13 cellular contexts compared by ENCODE assay signal in the genomic region with DNA sequence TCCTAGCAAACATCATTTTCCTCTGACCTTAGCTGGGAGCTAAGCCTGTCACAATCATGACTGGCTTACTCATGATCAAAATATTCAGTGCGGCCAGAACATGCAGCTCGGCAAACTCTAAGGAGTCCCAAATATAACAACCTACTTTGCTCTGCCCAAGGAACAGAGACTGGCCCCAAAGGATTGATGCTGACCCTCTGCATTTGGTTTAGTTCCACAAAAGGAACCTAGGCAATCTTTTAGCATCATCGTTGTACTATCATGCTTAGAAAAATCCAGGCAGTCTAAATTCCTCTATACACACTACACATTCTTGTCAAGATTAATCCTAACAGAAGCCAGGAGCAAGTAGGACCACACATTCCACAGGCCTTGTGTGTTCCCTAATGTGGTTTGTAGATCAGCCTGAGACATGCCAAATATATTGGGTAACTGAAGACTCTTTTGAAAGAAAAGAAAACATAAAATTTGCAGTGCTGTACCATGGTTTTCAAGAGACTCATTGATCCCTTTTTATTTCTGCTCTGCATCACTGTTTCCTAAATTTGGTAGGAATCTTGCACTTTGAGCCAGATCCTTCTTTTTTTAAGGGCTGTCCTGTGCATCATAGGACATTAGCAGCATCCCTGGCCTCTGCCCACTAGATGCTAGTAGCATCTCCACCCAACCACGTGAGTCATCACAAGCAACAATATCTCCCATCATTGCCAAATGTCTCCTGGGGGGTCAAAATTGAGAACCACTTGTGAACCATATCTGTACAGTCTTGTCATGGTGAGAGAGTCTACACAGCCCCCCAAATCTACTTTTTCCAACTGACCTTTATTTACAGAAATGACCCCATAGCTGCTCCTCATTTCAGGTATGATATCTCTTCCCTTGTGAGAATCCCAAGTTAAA. TPM values are rescaled to one million over a fixed set of nuclear protein-coding genes. Genes with fewer than 3 reads are reported as not detected.
DNase-seq lines count a peak whose midpoint lies in the region; TF ChIP-seq lines count a peak whose summit lies in the region.
"Had no signal": no experiment of that assay in that cellular context is flagged by ENCODE, and none has a peak within 500 bp of the region (broad histone marks: within the 10 kb centered on the region; RNA-seq: fewer than 3 reads in every experiment).

No MANE protein-coding gene starts in this region.

- no peak for TF ChIP-seq EP300 in esophagus muscularis mucosa (IDR thresholded peaks at IDR 0.05)

- no peaks in the 10 kb centered on the region for H3K36me3 Mint-ChIP-seq in activated T-cell treated with anti-CD3 and anti-CD28 coated beads, Interleukin-2, amount 50 U/mL, for 24 hours (ENCODE audit: low read depth)
- H3K36me3 Mint-ChIP-seq: naive B cell had no signal

- H3K9me3 ChIP-seq in PC-9 (ENCODE audit: insufficient read depth, low read depth): no peaks in the 10 kb centered on the region
- H3K9me3 ChIP-seq in esophagus muscularis mucosa: no peaks in the 10 kb centered on the region
- H3K9me3 ChIP-seq in effector memory CD4-positive, alpha-beta T cell (ENCODE audit: control insufficient read depth, low read length): no peaks in the 10 kb centered on the region

- DNase-seq in AG09309 (ENCODE audit: low read depth): peak; percentile 84
- peak; percentile 20 to 77 for DNase-seq in PC-9
- peak; percentile 79 for DNase-seq in esophagus muscularis mucosa (ENCODE audit: extremely low spot score)
- DNase-seq in non-pigmented ciliary epithelial cell (ENCODE audit: low read depth): peak; percentile 96
- DNase-seq in activated T-cell treated with anti-CD3 and anti-CD28 coated beads, Interleukin-2, amount 50 U/mL, for 24 hours: no peak
- DNase-seq in effector memory CD4-positive, alpha-beta T cell: no peak
- DNase-seq in stimulated activated CD8-positive, alpha-beta memory T cell treated with anti-CD3 and anti-CD28 coated beads, Interleukin-4, amount 100 ng/mL, for 48 hours: no peak
- no peak for DNase-seq in NOMO-1 (lab: John Stamatoyannopoulos, UW; ENCODE audit: unreplicated experiment in 2 of 2)
- DNase-seq: CD8-positive, alpha-beta memory T cell; naive B cell; NCI-H69 had no signal

- peaks cover under 1% of the 10 kb centered on the region for H3K9me3 Mint-ChIP-seq in activated T-cell treated with anti-CD3 and anti-CD28 coated beads, Interleukin-2, amount 50 U/mL, for 24 hours
- H3K9me3 Mint-ChIP-seq: CD8-positive, alpha-beta memory T cell had no signal

- H3K4me3 Mint-ChIP-seq in activated T-cell treated with anti-CD3 and anti-CD28 coated beads, Interleukin-2, amount 50 U/mL, for 24 hours: no peak overlapping the region
- H3K4me3 Mint-ChIP-seq: CD8-positive, alpha-beta memory T cell; naive B cell had no signal

- H3K36me3 ChIP-seq in PC-9 (ENCODE audit: low read depth) (no peaks in the 10 kb centered on the region), esophagus muscularis mucosa (no peaks in the 10 kb centered on the region)
- no peaks in the 10 kb centered on the region for H3K36me3 ChIP-seq in effector memory CD4-positive, alpha-beta T cell (ENCODE audit: control insufficient read depth, insufficient read depth, low read length)

- H3K4me3 ChIP-seq in AG09309 (ENCODE audit: control insufficient read depth, low read depth, low read length) (no peak overlapping the region), PC-9 (no peak overlapping the region), esophagus muscularis mucosa (no peak overlapping the region)
- H3K4me3 ChIP-seq in effector memory CD4-positive, alpha-beta T cell (ENCODE audit: insufficient read depth, low read depth, low read length, poor library complexity, severe bottlenecking): no peak overlapping the region

- H3K4me1 Mint-ChIP-seq in activated T-cell treated with anti-CD3 and anti-CD28 coated beads, Interleukin-2, amount 50 U/mL, for 24 hours (ENCODE audit: low read depth): no peaks in the 10 kb centered on the region
- H3K4me1 Mint-ChIP-seq: CD8-positive, alpha-beta memory T cell had no signal

- CTCF ChIA-PET in PC-9 (lab: Charles Lee): no interaction called here

- 37% methylated on average over 4 of the region's 4 CpGs for WGBS in esophagus muscularis mucosa

- POLR2A ChIA-PET in PC-9 (lab: Charles Lee; ENCODE audit: unreplicated experiment): no interaction called here

- no peak overlapping the region for H2AFZ ChIP-seq in PC-9

- intact Hi-C loops in PC-9 (cut with micrococcal nuclease; ENCODE audit: unreplicated experiment) (loop anchor here (2.0 to 10.0 kb wide), 2 partner anchors 207 to 447 kb away; a partner anchor contains a TSS), esophagus muscularis mucosa (cut with DNase I) (loop anchor here (5.0 to 10.0 kb wide), 3 partner anchors 55 to 447 kb away; a partner anchor contains a TSS)

- H3K4me2 ChIP-seq in PC-9: peak overlapping the region; percentile 23

- BruUV-seq in PC-9 (replicated peaks; lab: Mats Ljungman, UMichigan): no TSS peak

- no peaks in the 10 kb centered on the region for H4K20me1 ChIP-seq in PC-9 (ENCODE audit: insufficient read depth)

- no peaks in the 10 kb centered on the region for H3K27me3 Mint-ChIP-seq in activated T-cell treated with anti-CD3 and anti-CD28 coated beads, Interleukin-2, amount 50 U/mL, for 24 hours
- H3K27me3 Mint-ChIP-seq: naive B cell had no signal

- no peak for TF ChIP-seq POLR2A in esophagus muscularis mucosa (IDR thresholded peaks at IDR 0.05; ENCODE audit: low read depth)

- H3K27ac Mint-ChIP-seq in activated T-cell treated with anti-CD3 and anti-CD28 coated beads, Interleukin-2, amount 50 U/mL, for 24 hours: no peak overlapping the region
- H3K27ac Mint-ChIP-seq: naive B cell had no signal

- no peaks in the 10 kb centered on the region for H3K79me2 ChIP-seq in PC-9 (ENCODE audit: low read depth)

- no peak overlapping the region for H3K27ac ChIP-seq in PC-9
- H3K27ac ChIP-seq in esophagus muscularis mucosa (replicated peaks in 1 of 4): peak overlapping the region; percentile 45 to 71 (median 60)
- H3K27ac ChIP-seq in effector memory CD4-positive, alpha-beta T cell (ENCODE audit: insufficient read depth, low read length, poor library complexity, severe bottlenecking): no peak overlapping the region

- H3K4me1 ChIP-seq in PC-9 (replicated peaks; ENCODE audit: insufficient read depth): peaks cover 12% of the 10 kb centered on the region; the same call in 1 of the 2 replicates
- H3K4me1 ChIP-seq in esophagus muscularis mucosa: peaks cover 35 to 51% (median 43%) of the 10 kb centered on the region in 4 donors
- no peaks in the 10 kb centered on the region for H3K4me1 ChIP-seq in effector memory CD4-positive, alpha-beta T cell (ENCODE audit: control insufficient read depth, insufficient read depth, low read length, poor library complexity, severe bottlenecking)

- TF ChIP-seq CTCF in AG09309 (IDR thresholded peaks at IDR 0.05; ENCODE audit: control insufficient read depth, insufficient read depth, low read depth, low read length, missing control alignments) (no peak), PC-9 (conservative IDR thresholded peaks at IDR 0.05) (no peak), esophagus muscularis mucosa (IDR thresholded peaks at IDR 0.05) (no peak)

- H3K9me2 ChIP-seq in PC-9 (ENCODE audit: insufficient read depth): no peaks in the 10 kb centered on the region

- peaks cover 16% of the 10 kb centered on the region; the same call in 1 of the 2 replicates for H3F3A ChIP-seq in PC-9 (ENCODE audit: insufficient read depth, low read depth)

- H3K27me3 ChIP-seq in PC-9 (ENCODE audit: insufficient read depth, low read depth) (no peaks in the 10 kb centered on the region), esophagus muscularis mucosa (no peaks in the 10 kb centered on the region)
- no peaks in the 10 kb centered on the region for H3K27me3 ChIP-seq in effector memory CD4-positive, alpha-beta T cell (replicated peaks; ENCODE audit: control insufficient read depth, insufficient read depth, low read length, poor library complexity, severe bottlenecking)

RNA-seq across cellular contexts. Expression of a gene that starts 17.6 kb away (rescaled TPM):
- total RNA-seq in PC-9 (2021) (6.9 and 7.0 TPM in 2 replicates), esophagus muscularis mucosa (10 to 100 TPM; 23.0 to 59.7 (median 45.0) TPM)
- total RNA-seq: activated CD8-positive, alpha-beta memory T cell treated with anti-CD3 and anti-CD28 coated beads for 36 hours; CD8-positive, alpha-beta memory T cell had no signal

RNA-seq across cellular contexts. Expression of a gene that starts 24.3 kb away (rescaled TPM):
- not detected in 2 replicates for total RNA-seq in PC-9 (2021)
- total RNA-seq in esophagus muscularis mucosa: 10 to 100 TPM; 15.7 to 41.9 (median 26.0) TPM
- total RNA-seq: CD8-positive, alpha-beta memory T cell; dermis microvascular lymphatic vessel endothelial cell had no signal

Comparison
In these comparisons a context has a peak if more than half of its experiments do, and no peak if none do; other contexts are left out.
1. DNase-seq: peak in AG09309 (single experiment), PC-9 (2 of 2), esophagus muscularis mucosa (single experiment) and non-pigmented ciliary epithelial cell (single experiment); none in activated T-cell treated with anti-CD3 and anti-CD28 coated beads, Interleukin-2, amount 50 U/mL, for 24 hours (single experiment), effector memory CD4-positive, alpha-beta T cell (0 of 3), stimulated activated CD8-positive, alpha-beta memory T cell treated with anti-CD3 and anti-CD28 coated beads, Interleukin-4, amount 100 ng/mL, for 48 hours (single experiment) and NOMO-1 (0 of 2).
2. H3K27ac ChIP-seq: peak in esophagus muscularis mucosa (4 of 4); none in PC-9 (single experiment) and effector memory CD4-positive, alpha-beta T cell (single experiment).
3. RNA of a gene that starts 24.3 kb away (total RNA-seq): 15.7 to 41.9 TPM in esophagus muscularis mucosa; not detected in PC-9; every median in the first group is over 10 times any median in the second.